In genomic region chr2:196314780-196315179, GRCh38 we compare ENCODE assay signal across 15 cellular contexts.
DNase-seq lines count a peak whose midpoint lies in the region; ATAC-seq and TF ChIP-seq lines count a peak whose summit lies in the region.
"Had no signal": no experiment of that assay in that cellular context is flagged by ENCODE, and none has a peak within 500 bp of the region (broad histone marks: within the 10 kb centered on the region; RNA-seq: fewer than 3 reads in every experiment).

No MANE protein-coding gene starts in this region.

- ATAC-seq in GM23338 (no peak), PC-3 (peak; percentile 69), foreskin keratinocyte (peak; percentile 25)

- peak overlapping the region; percentile 39 for H3K9ac ChIP-seq in PC-3 (ENCODE audit: low read length)
- H3K9ac ChIP-seq: BLaER1 treated with 17β-estradiol and CSF1 and Interleukin-3, amounts not matched to agents 10 nM and 100 nM had no signal

- H3K79me2 ChIP-seq in GM23338 (replicated peaks; ENCODE audit: insufficient read depth) (no peaks in the 10 kb centered on the region), PC-3 (ENCODE audit: low read length) (no peaks in the 10 kb centered on the region)

- H3K4me1 Mint-ChIP-seq in GM23338 = no peaks in the 10 kb centered on the region
- H3K4me1 Mint-ChIP-seq: nephron progenitor cell had no signal

- H3K9me3 ChIP-seq in PC-3 (ENCODE audit: low read length) (no peaks in the 10 kb centered on the region), spleen (no peaks in the 10 kb centered on the region)
- H3K9me3 ChIP-seq: BLaER1 treated with 17β-estradiol and CSF1 and Interleukin-3, amounts not matched to agents 10 nM and 100 nM had no signal

- H3K27ac ChIP-seq in GM23338 (ENCODE audit: low read depth) (no peak overlapping the region), PC-3 (ENCODE audit: low read length) (peak overlapping the region; percentile 90), foreskin keratinocyte (no peak overlapping the region), spleen (no peak overlapping the region)
- H3K27ac ChIP-seq: BLaER1 treated with 17β-estradiol and CSF1 and Interleukin-3, amounts not matched to agents 10 nM and 100 nM had no signal

- no peak overlapping the region for H3K4me3 Mint-ChIP-seq in GM23338
- H3K4me3 Mint-ChIP-seq: nephron progenitor cell had no signal

- no peaks in the 10 kb centered on the region for H3K9me3 Mint-ChIP-seq in GM23338
- H3K9me3 Mint-ChIP-seq: nephron progenitor cell had no signal

- H2AFZ ChIP-seq in GM23338 (no peak overlapping the region), PC-3 (ENCODE audit: low read length) (no peak overlapping the region)

- TF ChIP-seq CTCF in GM23338 (conservative IDR thresholded peaks at IDR 0.05; ENCODE audit: low read depth in 2 of 2) (no peak), PC-3 (conservative IDR thresholded peaks at IDR 0.05; ENCODE audit: low read depth, low read length) (peak; percentile 27; the same call in 1 of the 2 replicates), foreskin keratinocyte (conservative IDR thresholded peaks at IDR 0.05) (no peak), spleen (IDR thresholded peaks at IDR 0.05 in 8 of 11, conservative IDR thresholded peaks at IDR 0.05 in 3 of 11) (no peak)

- no TSS peak for BruUV-seq in PC-3 (replicated peaks; lab: Mats Ljungman, UMichigan)

- H3K27ac Mint-ChIP-seq in GM23338 = peak overlapping the region; percentile 19; the same call in 1 of the 2 replicates
- H3K27ac Mint-ChIP-seq: nephron progenitor cell had no signal

- WGBS in spleen, 5 donors = 84 to 88% (median 88%) methylated on average over 4 of the region's 4 CpGs

- H3K36me3 Mint-ChIP-seq in GM23338 (ENCODE audit: low read depth) = no peaks in the 10 kb centered on the region

- H3K4me2 ChIP-seq in GM23338 (no peak overlapping the region), PC-3 (ENCODE audit: low read length) (peak overlapping the region; percentile 49)
- H3K4me2 ChIP-seq: BLaER1 treated with 17β-estradiol and CSF1 and Interleukin-3, amounts not matched to agents 10 nM and 100 nM had no signal

- no peak for TF ChIP-seq POLR2A in spleen (IDR thresholded peaks at IDR 0.05)

- no peaks in the 10 kb centered on the region for H3K9me2 ChIP-seq in GM23338 (ENCODE audit: insufficient read depth)
- no peaks in the 10 kb centered on the region for H3K9me2 ChIP-seq in PC-3 (replicated peaks; ENCODE audit: low read length)

- DNase-seq in GM23338 (ENCODE audit: low spot score) (no peak), PC-3 (peak; percentile 70), foreskin keratinocyte (no peak), renal cortical epithelial cell (ENCODE audit: low read depth) (peak; percentile 57), NCI-H2107 treated with DMSO at 0.1 percent for 48 hours (lab: John Stamatoyannopoulos, UW; ENCODE audit: unreplicated experiment) (no peak), activated gamma-delta T cell treated with Interleukin-2 at 50 U/mL for 16 hours (no peak), spleen (no peak)
- DNase-seq: DMS 273 treated with DMSO at 0.1 percent for 48 hours; effector CD8-positive, alpha-beta T cell; Kasumi-1; NCI-H446; nephron progenitor cell; substantia nigra had no signal

- H3K4me1 ChIP-seq in GM23338 (ENCODE audit: insufficient read depth) (no peaks in the 10 kb centered on the region), PC-3 (ENCODE audit: insufficient read depth, low read length) (peaks cover 29% of the 10 kb centered on the region), foreskin keratinocyte (no peaks in the 10 kb centered on the region), spleen (no peaks in the 10 kb centered on the region)
- H3K4me1 ChIP-seq: BLaER1 treated with 17β-estradiol and CSF1 and Interleukin-3, amounts not matched to agents 10 nM and 100 nM had no signal

- POLR2A ChIA-PET in PC-3 (lab: Charles Lee; ENCODE audit: unreplicated experiment) = no interaction called here

- H3F3A ChIP-seq in GM23338 (replicated peaks; ENCODE audit: low read depth) (no peaks in the 10 kb centered on the region), PC-3 (ENCODE audit: low read length, unreplicated experiment) (peaks cover 4% of the 10 kb centered on the region)

- H3K27me3 ChIP-seq in GM23338 (ENCODE audit: insufficient read depth) = no peaks in the 10 kb centered on the region
- no peaks in the 10 kb centered on the region for H3K27me3 ChIP-seq in PC-3 (ENCODE audit: low read length)
- H3K27me3 ChIP-seq in foreskin keratinocyte = no peaks in the 10 kb centered on the region
- H3K27me3 ChIP-seq in spleen (replicated peaks in 1 of 7) = no peaks in the 10 kb centered on the region
- H3K27me3 ChIP-seq: BLaER1 treated with 17β-estradiol and CSF1 and Interleukin-3, amounts not matched to agents 10 nM and 100 nM had no signal

- peaks cover 3% of the 10 kb centered on the region for H3K27me3 Mint-ChIP-seq in GM23338 (ENCODE audit: insufficient read depth, low read depth, poor library complexity)

- H3K4me3 ChIP-seq in GM23338 (no peak overlapping the region), PC-3 (ENCODE audit: low read length) (no peak overlapping the region), spleen (no peak overlapping the region)
- H3K4me3 ChIP-seq: BLaER1 treated with 17β-estradiol and CSF1 and Interleukin-3, amounts not matched to agents 10 nM and 100 nM; lung had no signal

- CTCF ChIA-PET in PC-3 (lab: Charles Lee) = no interaction called here

- H3K36me3 ChIP-seq in GM23338 (ENCODE audit: insufficient read depth) (no peaks in the 10 kb centered on the region), PC-3 (ENCODE audit: low read depth, low read length) (no peaks in the 10 kb centered on the region), spleen (peaks cover 0 to 50% (median 0%) of the 10 kb centered on the region in 6 donors)
- H3K36me3 ChIP-seq: BLaER1 treated with 17β-estradiol and CSF1 and Interleukin-3, amounts not matched to agents 10 nM and 100 nM had no signal

- intact Hi-C loops in PC-3 (cut with micrococcal nuclease) = loop anchor here (1.0 kb wide), 3 partner anchors 17 to 21 kb away; no protein-coding TSS in a partner anchor
- intact Hi-C loops in spleen (cut with DNase I; ENCODE audit: low total_unique reads) = no loop called here

- H4K20me1 ChIP-seq in GM23338 (replicated peaks; ENCODE audit: insufficient read depth) (no peaks in the 10 kb centered on the region), PC-3 (ENCODE audit: low read length) (no peaks in the 10 kb centered on the region)
- H4K20me1 ChIP-seq: BLaER1 treated with 17β-estradiol and CSF1 and Interleukin-3, amounts not matched to agents 10 nM and 100 nM had no signal

TF ChIP-seq in GM23338, 12 proteins besides CTCF, POLR2A, EP300 and RAD21 (continues in another document):
- TF ChIP-seq STAT1 (IDR thresholded peaks at IDR 0.05; ENCODE audit: unreplicated experiment) (no peak), ZNF331 (CRISPR knock-in tag; IDR thresholded peaks at IDR 0.05; ENCODE audit: low read depth) (no peak), ETS1 (IDR thresholded peaks at IDR 0.05) (no peak), CREB1 (CRISPR knock-in tag; IDR thresholded peaks at IDR 0.05; ENCODE audit: low read depth) (no peak), JUNB (IDR thresholded peaks at IDR 0.05; ENCODE audit: unreplicated experiment) (no peak), POLR2AphosphoS5 (IDR thresholded peaks at IDR 0.05; ENCODE audit: low read depth) (no peak), ZNF114 (CRISPR knock-in tag; IDR thresholded peaks at IDR 0.05) (no peak), EZH2phosphoT487 (IDR thresholded peaks at IDR 0.05; ENCODE audit: unreplicated experiment) (no peak), EZH2 (IDR thresholded peaks at IDR 0.05; ENCODE audit: low read depth, unreplicated experiment) (no peak), NANOG (IDR thresholded peaks at IDR 0.05; ENCODE audit: borderline replicate concordance) (no peak)

Comparison
In these comparisons a context has a peak if more than half of its experiments do, and no peak if none do; other contexts are left out.
1. DNase-seq: peak in PC-3 (single experiment) and renal cortical epithelial cell (single experiment); none in GM23338 (single experiment), foreskin keratinocyte (0 of 2), NCI-H2107 treated with DMSO at 0.1 percent for 48 hours (single experiment), activated gamma-delta T cell treated with Interleukin-2 at 50 U/mL for 16 hours (single experiment) and spleen (single experiment).